1 cellular context compared by ENCODE assay signal in the genomic region with DNA sequence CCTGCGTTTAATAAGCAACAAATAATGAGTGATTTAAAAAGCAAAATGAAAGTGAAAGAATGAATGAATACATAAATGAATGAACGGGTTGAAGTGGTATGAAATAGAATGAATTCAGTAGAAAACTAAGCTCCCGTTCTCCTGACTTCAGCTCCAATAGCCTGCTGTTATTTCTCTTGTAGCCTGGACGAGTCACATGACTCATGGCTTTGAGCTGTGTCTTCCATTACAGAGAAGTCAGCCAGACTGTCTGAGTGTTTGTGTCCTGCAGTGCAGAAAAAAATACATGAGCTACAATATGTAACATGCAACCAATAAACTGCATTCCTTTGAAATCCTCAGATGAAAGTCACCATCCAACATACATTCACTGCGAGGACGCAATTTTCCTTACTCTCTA.
TF ChIP-seq lines count a peak whose summit lies in the region.

No MANE protein-coding gene starts in this region.

TF ChIP-seq in H1, 55 proteins besides CTCF, POLR2A, EP300 and RAD21:
- no peak for TF ChIP-seq SUZ12 (IDR thresholded peaks at IDR 0.05; ENCODE audit: low read length)
- no peak for TF ChIP-seq TBP (IDR thresholded peaks at IDR 0.05; ENCODE audit: low read depth, low read length)
- TF ChIP-seq, protein P1, sequence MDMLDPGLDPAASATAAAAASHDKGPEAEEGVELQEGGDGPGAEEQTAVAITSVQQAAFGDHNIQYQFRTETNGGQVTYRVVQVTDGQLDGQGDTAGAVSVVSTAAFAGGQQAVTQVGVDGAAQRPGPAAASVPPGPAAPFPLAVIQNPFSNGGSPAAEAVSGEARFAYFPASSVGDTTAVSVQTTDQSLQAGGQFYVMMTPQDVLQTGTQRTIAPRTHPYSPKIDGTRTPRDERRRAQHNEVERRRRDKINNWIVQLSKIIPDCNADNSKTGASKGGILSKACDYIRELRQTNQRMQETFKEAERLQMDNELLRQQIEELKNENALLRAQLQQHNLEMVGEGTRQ (IDR thresholded peaks at IDR 0.05; ENCODE audit: low read length): peak; percentile 43; the same call in 1 of the 2 replicates
- TF ChIP-seq SIN3A (conservative IDR thresholded peaks at IDR 0.05 in 1 of 2, IDR thresholded peaks at IDR 0.05 in 1 of 2; ENCODE audit: low read depth in 1 of 2, low read length in 2 of 2): no peak
- no peak for TF ChIP-seq HDAC6 (IDR thresholded peaks at IDR 0.05; ENCODE audit: low read depth, low read length)
- TF ChIP-seq SP1 (IDR thresholded peaks at IDR 0.05; ENCODE audit: low read depth, low read length): no peak
- no peak for TF ChIP-seq GABPA (IDR thresholded peaks at IDR 0.05; ENCODE audit: borderline replicate concordance, insufficient read depth, low read length)
- TF ChIP-seq POLR2AphosphoS5 (IDR thresholded peaks at IDR 0.05; ENCODE audit: low read depth, low read length): no peak
